In genomic region chr1:177471244-177471643, GRCh38 we compare ENCODE assay signal across 23 cellular contexts.
DNase-seq lines count a peak whose midpoint lies in the region; ATAC-seq and TF ChIP-seq lines count a peak whose summit lies in the region.
"Had no signal": no experiment of that assay in that cellular context is flagged by ENCODE, and none has a peak within 500 bp of the region (broad histone marks: within the 10 kb centered on the region; RNA-seq: fewer than 3 reads in every experiment).

No MANE protein-coding gene starts in this region.

- no peak overlapping the region for H3K27ac Mint-ChIP-seq in MCF 10A (ENCODE audit: low read depth, unreplicated experiment)
- H3K27ac Mint-ChIP-seq: CD4-positive, alpha-beta T cell had no signal

- no peaks in the 10 kb centered on the region for H3K27me3 ChIP-seq in breast epithelium

- TF ChIP-seq CTCF in MCF 10A (IDR thresholded peaks at IDR 0.05; ENCODE audit: unreplicated experiment) (no peak), breast epithelium (IDR thresholded peaks at IDR 0.05) (no peak), cardiac fibroblast (IDR thresholded peaks at IDR 0.05; ENCODE audit: low read depth, low read length) (no peak), foreskin fibroblast (IDR thresholded peaks at IDR 0.05; ENCODE audit: low read depth, low read length) (no peak)

- no peak for TF ChIP-seq POLR2A in breast epithelium (IDR thresholded peaks at IDR 0.05)

- POLR2A ChIA-PET in MCF 10A (lab: Yijun Ruan, JAX): no interaction called here

- H3K4me3 Mint-ChIP-seq in MCF 10A (ENCODE audit: unreplicated experiment): no peak overlapping the region
- H3K4me3 Mint-ChIP-seq: CD4-positive, alpha-beta T cell had no signal

- CTCF ChIA-PET in MCF 10A (lab: Yijun Ruan, JAX): no interaction called here

- no peaks in the 10 kb centered on the region for H3K27me3 Mint-ChIP-seq in MCF 10A (ENCODE audit: insufficient read depth, unreplicated experiment)
- H3K27me3 Mint-ChIP-seq: CD4-positive, alpha-beta T cell had no signal

- H3K9me3 Mint-ChIP-seq in MCF 10A (ENCODE audit: unreplicated experiment): no peaks in the 10 kb centered on the region

- no peaks in the 10 kb centered on the region for H3K4me1 ChIP-seq in breast epithelium

- no peaks in the 10 kb centered on the region for H3K9me3 ChIP-seq in breast epithelium

- H3K36me3 Mint-ChIP-seq in MCF 10A (ENCODE audit: insufficient read depth, unreplicated experiment): no peaks in the 10 kb centered on the region

- DNase-seq in MCF 10A (ENCODE audit: unreplicated experiment) (peak; percentile 57), breast epithelium (ENCODE audit: low spot score in 2 of 2) (no peak), cardiac fibroblast (ENCODE audit: low read depth in 2 of 2) (peak; percentile 39 to 65), foreskin fibroblast (peak; percentile 15 to 21), NCI-H69 (lab: John Stamatoyannopoulos, UW) (no peak), GM19238 (ENCODE audit: insufficient read length, low spot score) (no peak)
- no peak for DNase-seq in effector CD4-positive, alpha-beta T cell
- DNase-seq: 8988T; CD4-positive, alpha-beta T cell; DMS53; EL; IMR-90; Karpas-422; MM.1S; NCI-H1092; NCI-H146; NCI-H2029 treated with DMSO at 0.1 percent for 48 hours; NCI-H2171; NCI-H526 treated with DMSO at 0.1 percent for 48 hours; NK-92 treated with Interleukin-12 subunit alpha and Interleukin-12 subunit beta, amount 100 ng/mL, for 24 hours; Right ventricle myocardium superior had no signal

- no TSS peak for BruUV-seq in MCF 10A (replicated peaks; lab: Mats Ljungman, UMichigan)

- H3K4me1 Mint-ChIP-seq in MCF 10A (ENCODE audit: insufficient read depth, unreplicated experiment): peaks cover 19% of the 10 kb centered on the region

- H3K27ac ChIP-seq in breast epithelium: no peak overlapping the region

- intact Hi-C loops in MCF 10A (cut with micrococcal nuclease) (no loop called here), breast epithelium (cut with DNase I; ENCODE audit: low total_unique reads) (no loop called here)

- H3K4me3 ChIP-seq in breast epithelium (no peak overlapping the region), cardiac fibroblast (replicated peaks in 1 of 2; ENCODE audit: low read depth in 2 of 2, low read length in 2 of 2) (no peak overlapping the region), foreskin fibroblast (ENCODE audit: low read depth in 1 of 2, low read length in 2 of 2) (no peak overlapping the region)
- H3K4me3 ChIP-seq: GM12878 had no signal

- no peaks in the 10 kb centered on the region for H3K36me3 ChIP-seq in breast epithelium

- ATAC-seq in GM19328 (IDR thresholded peaks at IDR 0.05; ENCODE audit: unreplicated experiment): no peak
- ATAC-seq: GM12878 had no signal

Comparison
In these comparisons a context has a peak if more than half of its experiments do, and no peak if none do; other contexts are left out.
1. DNase-seq: peak in MCF 10A (single experiment), cardiac fibroblast (2 of 2) and foreskin fibroblast (2 of 2); none in breast epithelium (0 of 2), effector CD4-positive, alpha-beta T cell (single experiment), NCI-H69 (single experiment) and GM19238 (single experiment).